In genomic region chr12:55142896-55143870, GRCh38 we compare ENCODE assay signal across 10 cellular contexts. TPM values are rescaled to one million over a fixed set of nuclear protein-coding genes. Genes with fewer than 3 reads are reported as not detected.
A peak's percentile ranks its signal among the peaks of the same experiment; 100 is the strongest.
DNase-seq lines count a peak whose midpoint lies in the region; ATAC-seq and TF ChIP-seq lines count a peak whose summit lies in the region.
"Had no signal": no experiment of that assay in that cellular context is flagged by ENCODE, and none has a peak within 500 bp of the region (broad histone marks: within the 10 kb centered on the region; RNA-seq: fewer than 3 reads in every experiment).

No MANE protein-coding gene starts in this region.

- H3K36me3 Mint-ChIP-seq in activated T-cell treated with anti-CD3 and anti-CD28 coated beads, Interleukin-2, amount 50 U/mL, for 72 hours (ENCODE audit: insufficient read depth in 2 of 2) = no peaks in the 10 kb centered on the region
- H3K36me3 Mint-ChIP-seq in activated T-helper 2 cell treated with anti-CD3 and anti-CD28 coated beads, Interferon-gamma antibody, Interleukin-2, Interleukin-4, amounts not matched to agents 10 μg/mL and 5 μg/mL and 100 μg/mL, durations not matched to agents 14 hours and 24 hours and 36 hours (ENCODE audit: low read depth) = no peaks in the 10 kb centered on the region
- H3K36me3 Mint-ChIP-seq: activated naive CD4-positive, alpha-beta T cell treated with anti-CD3 and anti-CD28 coated beads, Interleukin-2, amount 50 U/mL, for 24 hours had no signal

- H3K4me3 ChIP-seq in smooth muscle cell = no peak overlapping the region

- intact Hi-C loops in activated T-helper 2 cell treated with anti-CD3 and anti-CD28 coated beads, Interferon-gamma antibody, Interleukin-2, Interleukin-4, amounts not matched to agents 10 μg/mL and 5 μg/mL and 100 μg/mL, durations not matched to agents 14 hours and 24 hours and 36 hours (cut with micrococcal nuclease) = loop anchor here (2.0 to 10.0 kb wide), 2 partner anchors 150 to 388 kb away; no protein-coding TSS in a partner anchor

- H3K36me3 ChIP-seq in smooth muscle cell (ENCODE audit: low read depth) = no peaks in the 10 kb centered on the region

- H4K20me1 ChIP-seq in smooth muscle cell (ENCODE audit: low read depth) = no peaks in the 10 kb centered on the region

- H3K27ac Mint-ChIP-seq in activated T-cell treated with anti-CD3 and anti-CD28 coated beads, Interleukin-2, amount 50 U/mL, for 72 hours = no peak overlapping the region
- H3K27ac Mint-ChIP-seq in activated T-helper 2 cell treated with anti-CD3 and anti-CD28 coated beads, Interferon-gamma antibody, Interleukin-2, Interleukin-4, amounts not matched to agents 10 μg/mL and 5 μg/mL and 100 μg/mL, durations not matched to agents 14 hours and 24 hours and 36 hours = no peak overlapping the region
- H3K27ac Mint-ChIP-seq: activated naive CD4-positive, alpha-beta T cell treated with anti-CD3 and anti-CD28 coated beads, Interleukin-2, amount 50 U/mL, for 24 hours had no signal

- H3K9ac ChIP-seq in smooth muscle cell (ENCODE audit: low read depth) = no peak overlapping the region

- H3K27ac ChIP-seq in smooth muscle cell (ENCODE audit: low read depth) = no peak overlapping the region

- peak overlapping the region; percentile 49 for H3K4me2 ChIP-seq in smooth muscle cell

- no peaks in the 10 kb centered on the region for H3K79me2 ChIP-seq in smooth muscle cell (ENCODE audit: low read depth)

- WGBS in smooth muscle cell (ENCODE audit: low lambda C conversion rate) = 27% methylated on average over 3 of the region's 3 CpGs

- TF ChIP-seq CTCF in smooth muscle cell (IDR thresholded peaks at IDR 0.05; ENCODE audit: borderline replicate concordance, insufficient read depth, poor library complexity, severe bottlenecking) = peak; percentile 73

- peaks cover 10% of the 10 kb centered on the region for H3K27me3 Mint-ChIP-seq in activated T-cell treated with anti-CD3 and anti-CD28 coated beads, Interleukin-2, amount 50 U/mL, for 72 hours (ENCODE audit: low read depth)
- peaks cover 17% of the 10 kb centered on the region for H3K27me3 Mint-ChIP-seq in activated T-helper 2 cell treated with anti-CD3 and anti-CD28 coated beads, Interferon-gamma antibody, Interleukin-2, Interleukin-4, amounts not matched to agents 10 μg/mL and 5 μg/mL and 100 μg/mL, durations not matched to agents 14 hours and 24 hours and 36 hours (ENCODE audit: low read depth)

- peak; percentile 45 for ATAC-seq in HG03521 (IDR thresholded peaks at IDR 0.05; ENCODE audit: unreplicated experiment)
- no peak for ATAC-seq in activated T-cell treated with anti-CD3 and anti-CD28 coated beads, Interleukin-2, amount 50 U/mL, for 72 hours (replicated peaks in 1 of 2)

- no peaks in the 10 kb centered on the region for H3F3A ChIP-seq in smooth muscle cell (ENCODE audit: low read depth)

- H3K4me1 Mint-ChIP-seq in activated T-cell treated with anti-CD3 and anti-CD28 coated beads, Interleukin-2, amount 50 U/mL, for 72 hours (ENCODE audit: low read depth) = no peaks in the 10 kb centered on the region
- H3K4me1 Mint-ChIP-seq in activated T-helper 2 cell treated with anti-CD3 and anti-CD28 coated beads, Interferon-gamma antibody, Interleukin-2, Interleukin-4, amounts not matched to agents 10 μg/mL and 5 μg/mL and 100 μg/mL, durations not matched to agents 14 hours and 24 hours and 36 hours (ENCODE audit: low read depth) = no peaks in the 10 kb centered on the region

- DNase-seq in DMS53 (lab: John Stamatoyannopoulos, UW) (peak; percentile 90), NCI-H748 treated with DMSO at 0.1 percent for 48 hours (lab: John Stamatoyannopoulos, UW) (peak; percentile 63), glomerular visceral epithelial cell (ENCODE audit: extremely low spot score) (peak; percentile 35), smooth muscle cell (lab: John Stamatoyannopoulos, UW; ENCODE audit: unreplicated experiment) (no peak), UCSD-AML1 (lab: John Stamatoyannopoulos, UW; ENCODE audit: unreplicated experiment) (no peak)
- DNase-seq in activated T-cell treated with anti-CD3 and anti-CD28 coated beads, Interleukin-2, amount 50 U/mL, for 72 hours = peak; percentile 40 to 47
- no peak for DNase-seq in activated T-helper 2 cell treated with anti-CD3 and anti-CD28 coated beads, Interferon-gamma antibody, Interleukin-2, Interleukin-4, amounts not matched to agents 10 μg/mL and 5 μg/mL and 100 μg/mL, durations not matched to agents 14 hours and 24 hours and 36 hours (ENCODE audit: low spot score)

- no peaks in the 10 kb centered on the region for H3K9me3 ChIP-seq in smooth muscle cell (replicated peaks; ENCODE audit: low read depth)

- H3K27me3 ChIP-seq in smooth muscle cell (ENCODE audit: low read depth) = no peaks in the 10 kb centered on the region

- no peaks in the 10 kb centered on the region for H3K4me1 ChIP-seq in smooth muscle cell (ENCODE audit: low read depth)

- H3K4me3 Mint-ChIP-seq in activated T-cell treated with anti-CD3 and anti-CD28 coated beads, Interleukin-2, amount 50 U/mL, for 72 hours = no peak overlapping the region
- no peak overlapping the region for H3K4me3 Mint-ChIP-seq in activated T-helper 2 cell treated with anti-CD3 and anti-CD28 coated beads, Interferon-gamma antibody, Interleukin-2, Interleukin-4, amounts not matched to agents 10 μg/mL and 5 μg/mL and 100 μg/mL, durations not matched to agents 14 hours and 24 hours and 36 hours (ENCODE audit: low read depth)
- H3K4me3 Mint-ChIP-seq: activated naive CD4-positive, alpha-beta T cell treated with anti-CD3 and anti-CD28 coated beads, Interleukin-2, amount 50 U/mL, for 24 hours had no signal

- H3K9me3 Mint-ChIP-seq in activated T-cell treated with anti-CD3 and anti-CD28 coated beads, Interleukin-2, amount 50 U/mL, for 72 hours = no peaks in the 10 kb centered on the region
- H3K9me3 Mint-ChIP-seq in activated T-helper 2 cell treated with anti-CD3 and anti-CD28 coated beads, Interferon-gamma antibody, Interleukin-2, Interleukin-4, amounts not matched to agents 10 μg/mL and 5 μg/mL and 100 μg/mL, durations not matched to agents 14 hours and 24 hours and 36 hours = no peaks in the 10 kb centered on the region
- H3K9me3 Mint-ChIP-seq: activated naive CD4-positive, alpha-beta T cell treated with anti-CD3 and anti-CD28 coated beads, Interleukin-2, amount 50 U/mL, for 24 hours had no signal

- no peak overlapping the region for H2AFZ ChIP-seq in smooth muscle cell (ENCODE audit: low read depth)

RNA-seq across cellular contexts. Expression of gene OR9K2, which starts 17.0 kb away (rescaled TPM):
- total RNA-seq in activated T-cell treated with anti-CD3 and anti-CD28 coated beads, Interleukin-2, amount 50 U/mL, for 72 hours = not detected
- total RNA-seq in smooth muscle cell = not detected in 2 replicates
- polyA plus RNA-seq in smooth muscle cell = not detected in 2 replicates
- not detected in 2 replicates for total RNA-seq in activated T-helper 2 cell treated with anti-CD3 and anti-CD28 coated beads, Interferon-gamma antibody, Interleukin-2, Interleukin-4, amounts not matched to agents 10 μg/mL and 5 μg/mL and 100 μg/mL, durations not matched to agents 14 hours and 24 hours and 36 hours
- polyA plus RNA-seq: thymus had no signal

Comparison
In these comparisons a context has a peak if more than half of its experiments do, and no peak if none do; other contexts are left out.
1. DNase-seq: peak in DMS53 (single experiment), NCI-H748 treated with DMSO at 0.1 percent for 48 hours (single experiment), activated T-cell treated with anti-CD3 and anti-CD28 coated beads, Interleukin-2, amount 50 U/mL, for 72 hours (2 of 2) and glomerular visceral epithelial cell (single experiment); none in smooth muscle cell (single experiment), activated T-helper 2 cell treated with anti-CD3 and anti-CD28 coated beads, Interferon-gamma antibody, Interleukin-2, Interleukin-4, amounts not matched to agents 10 μg/mL and 5 μg/mL and 100 μg/mL, durations not matched to agents 14 hours and 24 hours and 36 hours (single experiment) and UCSD-AML1 (single experiment).